Comparison of ENCODE assay signal across 10 cellular contexts in genomic region chr10:77899080-77899477, GRCh38. TPM values are rescaled to one million over a fixed set of nuclear protein-coding genes. Genes with fewer than 3 reads are reported as not detected.
A peak's percentile ranks its signal among the peaks of the same experiment; 100 is the strongest.
DNase-seq lines count a peak whose midpoint lies in the region; ATAC-seq and TF ChIP-seq lines count a peak whose summit lies in the region.
"Had no signal": no experiment of that assay in that cellular context is flagged by ENCODE, and none has a peak within 500 bp of the region (broad histone marks: within the 10 kb centered on the region; RNA-seq: fewer than 3 reads in every experiment).

No MANE protein-coding gene starts in this region.

- no peak overlapping the region for H3K27ac ChIP-seq in left ventricle myocardium inferior (replicated peaks)
- H3K27ac ChIP-seq in aorta (ENCODE audit: low read depth in 1 of 2, low read length in 2 of 2), result no peak overlapping the region

- H3K36me3 Mint-ChIP-seq in WTC11, result no peaks in the 10 kb centered on the region

- POLR2A ChIA-PET in WTC11 (lab: Charles Lee), result no interaction called here

- 35 to 39% methylated on average over 4 of the region's 4 CpGs for WGBS in aorta, 2 donors

- H3K4me1 Mint-ChIP-seq in WTC11, result peaks cover 47% of the 10 kb centered on the region

- peak; percentile 30 for ATAC-seq in Right ventricle myocardium superior (ENCODE audit: poor library complexity)
- ATAC-seq in WTC11, result peak; percentile 12
- peak; percentile 32 for ATAC-seq in left lobe of liver
- peak; percentile 39 for ATAC-seq in aorta (ENCODE audit: low FRiP score)
- ATAC-seq in GM21526 (IDR thresholded peaks at IDR 0.05; ENCODE audit: low FRiP score, unreplicated experiment), result no peak

- no peak overlapping the region for H3K4me3 Mint-ChIP-seq in WTC11
- H3K4me3 Mint-ChIP-seq: nephron; T-helper 1 cell treated with Interleukin-12 subunit alpha and Interleukin-12 subunit beta and Interleukin-4 antibody, amounts not matched to agents 30 μg/mL and 1 μg/mL, for 36 hours had no signal

- H3K36me3 ChIP-seq in left ventricle myocardium inferior (no peaks in the 10 kb centered on the region), aorta (ENCODE audit: control insufficient read depth in 1 of 2, insufficient read depth in 2 of 2, low read length in 1 of 2) (no peaks in the 10 kb centered on the region)

- H3K4me1 ChIP-seq in left ventricle myocardium inferior (peaks cover 33% of the 10 kb centered on the region), aorta (ENCODE audit: control insufficient read depth in 1 of 2, insufficient read depth in 2 of 2, low read length in 2 of 2) (peaks cover 0 to 3% of the 10 kb centered on the region in 2 donors)

- intact Hi-C loops in Right ventricle myocardium superior (cut with DNase I), result no loop called here
- intact Hi-C loops in left ventricle myocardium inferior (cut with micrococcal nuclease), result no loop called here
- intact Hi-C loops in aorta (cut with DNase I), result no loop called here

- H3K27me3 ChIP-seq in left ventricle myocardium inferior (ENCODE audit: low read depth), result no peaks in the 10 kb centered on the region
- H3K27me3 ChIP-seq in aorta (ENCODE audit: control insufficient read depth in 1 of 2, insufficient read depth in 2 of 2, low read length in 1 of 2), result no peaks in the 10 kb centered on the region

- H3K9me3 ChIP-seq in left ventricle myocardium inferior (replicated peaks), result no peaks in the 10 kb centered on the region
- H3K9me3 ChIP-seq in aorta (ENCODE audit: control insufficient read depth, low read length), result no peaks in the 10 kb centered on the region

- H3K9me3 Mint-ChIP-seq in WTC11, result no peaks in the 10 kb centered on the region
- H3K9me3 Mint-ChIP-seq: nephron; T-helper 1 cell treated with Interleukin-12 subunit alpha and Interleukin-12 subunit beta and Interleukin-4 antibody, amounts not matched to agents 30 μg/mL and 1 μg/mL, for 36 hours had no signal

- CTCF ChIA-PET in WTC11 (lab: Charles Lee), result interaction anchor here (0.7 to 2.2 kb wide), 5 partner anchors 9 to 75 kb away, joined by 3 to 17 read pairs (median 9); no protein-coding TSS in a partner anchor

- DNase-seq in Right ventricle myocardium superior (no peak), left ventricle myocardium inferior (no peak), WTC11 (ENCODE audit: low spot score) (no peak), left lobe of liver (ENCODE audit: low spot score) (no peak), aorta (peak in 1 of 2 donors; percentile 50), anterior cingulate cortex (lab: John Stamatoyannopoulos, UW) (no peak), iPS-NIHi11 (ENCODE audit: low spot score) (no peak)

- H3K4me3 ChIP-seq in left ventricle myocardium inferior (no peak overlapping the region), aorta (ENCODE audit: low read length in 2 of 2) (no peak overlapping the region)

- H3K27me3 Mint-ChIP-seq in WTC11 (ENCODE audit: low read depth), result no peaks in the 10 kb centered on the region

- peak overlapping the region; percentile 91 for H3K27ac Mint-ChIP-seq in WTC11
- H3K27ac Mint-ChIP-seq: T-helper 1 cell treated with Interleukin-12 subunit alpha and Interleukin-12 subunit beta and Interleukin-4 antibody, amounts not matched to agents 30 μg/mL and 1 μg/mL, for 36 hours had no signal

- TF ChIP-seq CTCF in left ventricle myocardium inferior (IDR thresholded peaks at IDR 0.05; ENCODE audit: borderline replicate concordance), result no peak
- no peak for TF ChIP-seq CTCF in WTC11 (IDR thresholded peaks at IDR 0.05)

TF ChIP-seq in WTC11, 78 proteins besides CTCF, POLR2A, EP300 and RAD21:
- TF ChIP-seq RORB (CRISPR knock-in tag; IDR thresholded peaks at IDR 0.05), result no peak
- no peak for TF ChIP-seq SOX15 (CRISPR knock-in tag; IDR thresholded peaks at IDR 0.05)
- 0 out of 2 replicates have a peak, but pooled peaks have one; percentile 6 for TF ChIP-seq RELA (CRISPR knock-in tag; IDR thresholded peaks at IDR 0.05; ENCODE audit: borderline replicate concordance)
- no peak for TF ChIP-seq PREB (CRISPR knock-in tag; IDR thresholded peaks at IDR 0.05; ENCODE audit: borderline replicate concordance)
- TF ChIP-seq IRF2 (CRISPR knock-in tag; IDR thresholded peaks at IDR 0.05; ENCODE audit: borderline replicate concordance, low read depth), result no peak
- no peak for TF ChIP-seq ESRRA (CRISPR knock-in tag; IDR thresholded peaks at IDR 0.05; ENCODE audit: borderline replicate concordance)
- TF ChIP-seq KAT7 (CRISPR knock-in tag; IDR thresholded peaks at IDR 0.05; ENCODE audit: borderline replicate concordance), result no peak

RNA-seq across cellular contexts. Expression of gene DLG5, which starts 27.5 kb away (rescaled TPM):
- total RNA-seq in Right ventricle myocardium superior (8.8 TPM), left ventricle myocardium inferior (8.9 TPM), WTC11 (2021) (58.1 to 65.5 TPM (median 59.1 TPM) in 3 replicates), left lobe of liver (9.3 TPM), aorta (10 to 100 TPM; 50.5 to 70.6 TPM)
- polyA plus RNA-seq in aorta, result 10 to 100 TPM; 10.0 to 20.3 TPM
